ENCODE assay signal across 28 cellular contexts in the genomic region with DNA sequence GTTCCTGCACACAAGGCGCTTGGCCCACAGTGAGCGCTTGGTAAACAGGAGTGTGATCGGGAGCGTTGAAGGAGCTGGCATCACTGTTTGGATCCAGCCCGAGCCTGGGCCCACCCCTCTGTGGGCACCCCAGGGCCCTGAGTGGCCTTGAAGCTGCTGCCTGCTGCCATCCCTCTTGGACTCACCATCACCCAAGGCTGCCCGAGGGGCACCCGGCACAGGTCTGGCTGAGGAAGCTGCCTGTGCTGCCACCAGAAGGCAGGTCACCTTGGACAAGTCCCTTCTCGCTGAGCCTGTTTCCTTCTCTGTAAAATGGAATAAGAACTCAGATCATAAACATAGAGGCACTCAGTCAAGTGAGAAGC. TPM values are rescaled to one million over a fixed set of nuclear protein-coding genes. Genes with fewer than 3 reads are reported as not detected.
DNase-seq lines count a peak whose midpoint lies in the region; ATAC-seq, FAIRE-seq and TF ChIP-seq lines count a peak whose summit lies in the region.
"Had no signal": no experiment of that assay in that cellular context is flagged by ENCODE, and none has a peak within 500 bp of the region (broad histone marks: within the 10 kb centered on the region; RNA-seq: fewer than 3 reads in every experiment).

No MANE protein-coding gene starts in this region.

- H4K20me1 ChIP-seq in K562 (replicated peaks; ENCODE audit: control insufficient read depth, insufficient read depth, low read length): no peaks in the 10 kb centered on the region

- no peak overlapping the region for H3K4me3 Mint-ChIP-seq in MCF 10A (ENCODE audit: unreplicated experiment)
- H3K4me3 Mint-ChIP-seq: activated CD4-positive, alpha-beta T cell treated with anti-CD3 and anti-CD28 coated beads, Interleukin-2, amount 10 ng/mL, durations not matched to agents 24 days and 14 days; activated CD8-positive, alpha-beta memory T cell treated with anti-CD3 and anti-CD28 coated beads, Interleukin-2, amount 10 ng/mL, durations not matched to agents 7 days and 5 days; activated naive CD4-positive, alpha-beta T cell treated with anti-CD3 and anti-CD28 coated beads, Interleukin-2, amount 10 ng/mL, durations not matched to agents 7 days and 5 days; central memory CD8-positive, alpha-beta T cell; stimulated activated effector memory CD8-positive, alpha-beta T cell treated with anti-CD3 and anti-CD28 coated beads, Interleukin-12 subunit alpha, Interleukin-12 subunit beta, amount 100 ng/mL, for 72 hours; T-helper 17 cell had no signal

- WGBS in K562 (ENCODE audit: insufficient coverage, low coverage, missing lambda C conversion rate): 91% methylated on average over 8 of the region's 8 CpGs

- H3K79me2 ChIP-seq in K562 (ENCODE audit: control insufficient read depth, insufficient read depth, low read length): no peaks in the 10 kb centered on the region

- TF ChIP-seq POLR2A in breast epithelium (IDR thresholded peaks at IDR 0.05) (no peak), K562 (conservative IDR thresholded peaks at IDR 0.05) (no peak)

- H3K4me1 Mint-ChIP-seq in MCF 10A (ENCODE audit: insufficient read depth, unreplicated experiment): no peaks in the 10 kb centered on the region
- H3K4me1 Mint-ChIP-seq: activated naive CD4-positive, alpha-beta T cell treated with anti-CD3 and anti-CD28 coated beads, Interleukin-2, amount 10 ng/mL, durations not matched to agents 7 days and 5 days; central memory CD8-positive, alpha-beta T cell; stimulated activated effector memory CD8-positive, alpha-beta T cell treated with anti-CD3 and anti-CD28 coated beads, Interleukin-12 subunit alpha, Interleukin-12 subunit beta, amount 100 ng/mL, for 72 hours; T-helper 17 cell had no signal

- no peak for ATAC-seq in K562
- ATAC-seq: activated CD8-positive, alpha-beta memory T cell treated with anti-CD3 and anti-CD28 coated beads, Interleukin-2, amount 10 ng/mL, durations not matched to agents 7 days and 5 days had no signal

- H3K4me3 ChIP-seq in breast epithelium (no peak overlapping the region), K562 (no peak overlapping the region)
- H3K4me3 ChIP-seq: A549, lower lobe of right lung, SK-N-MC had no signal

- BruUV-seq in MCF 10A (replicated peaks; lab: Mats Ljungman, UMichigan) (no TSS peak), K562 (replicated peaks; lab: Mats Ljungman, UMichigan) (no TSS peak)

- H3K36me3 ChIP-seq in breast epithelium: peaks cover 7% of the 10 kb centered on the region
- peaks cover 62% of the 10 kb centered on the region; the same call in 2 of the 3 replicates for H3K36me3 ChIP-seq in K562 (ENCODE audit: control insufficient read depth, insufficient read depth, low read length)
- H3K36me3 ChIP-seq: BE2C had no signal

- H3K4me2 ChIP-seq in K562 (ENCODE audit: insufficient read depth, low read length): no peak overlapping the region
- H3K4me2 ChIP-seq: A549 had no signal

- H3K27ac ChIP-seq in breast epithelium (peak overlapping the region; percentile 0 to 58), K562 (ENCODE audit: extremely low read depth, low read depth, low read length) (no peak overlapping the region)
- H3K27ac ChIP-seq: lower lobe of right lung, SK-N-MC had no signal

- H3K9me3 ChIP-seq in breast epithelium (no peaks in the 10 kb centered on the region), K562 (replicated peaks; ENCODE audit: control insufficient read depth, insufficient read depth, low read depth, low read length) (no peaks in the 10 kb centered on the region)
- H3K9me3 ChIP-seq: A549, BE2C, lower lobe of right lung had no signal

- POLR2A ChIA-PET in MCF 10A (lab: Yijun Ruan, JAX): interaction anchor here (1.0 to 1.2 kb wide), 2 partner anchors 81 to 230 kb away, joined by 3 to 5 read pairs; no protein-coding TSS in a partner anchor
- POLR2A ChIA-PET in K562 (lab: Yijun Ruan, JAX): interaction anchor here (0.7 to 2.2 kb wide), 3 partner anchors 29 to 90 kb away, joined by 3 to 6 read pairs (median 3); no protein-coding TSS in a partner anchor

- H3K27me3 Mint-ChIP-seq in MCF 10A (ENCODE audit: insufficient read depth, unreplicated experiment): no peaks in the 10 kb centered on the region
- H3K27me3 Mint-ChIP-seq: activated CD4-positive, alpha-beta T cell treated with anti-CD3 and anti-CD28 coated beads, Interleukin-2, amount 10 ng/mL, durations not matched to agents 24 days and 14 days; activated CD8-positive, alpha-beta memory T cell treated with anti-CD3 and anti-CD28 coated beads, Interleukin-2, amount 10 ng/mL, durations not matched to agents 7 days and 5 days; activated naive CD4-positive, alpha-beta T cell treated with anti-CD3 and anti-CD28 coated beads, Interleukin-2, amount 10 ng/mL, durations not matched to agents 7 days and 5 days; central memory CD8-positive, alpha-beta T cell; progenitor cell of endocrine pancreas; T-helper 17 cell had no signal

- no peak for TF ChIP-seq RAD21 in K562 (CRISPR knock-in tag; conservative IDR thresholded peaks at IDR 0.05 in 1 of 2, IDR thresholded peaks at IDR 0.05 in 1 of 2)

- H3K9ac ChIP-seq in K562 (ENCODE audit: insufficient read depth in 1 of 2, low read depth in 2 of 2, low read length in 2 of 2): no peak overlapping the region

- no peaks in the 10 kb centered on the region for H3K9me1 ChIP-seq in K562 (ENCODE audit: control insufficient read depth, insufficient read depth, low read length)

- no peak overlapping the region for H2AFZ ChIP-seq in K562 (ENCODE audit: low read depth, low read length)

- no peak overlapping the region for H3K27ac Mint-ChIP-seq in MCF 10A (ENCODE audit: low read depth, unreplicated experiment)
- H3K27ac Mint-ChIP-seq: activated CD4-positive, alpha-beta T cell treated with anti-CD3 and anti-CD28 coated beads, Interleukin-2, amount 10 ng/mL, durations not matched to agents 24 days and 14 days; activated CD8-positive, alpha-beta memory T cell treated with anti-CD3 and anti-CD28 coated beads, Interleukin-2, amount 10 ng/mL, durations not matched to agents 7 days and 5 days; activated naive CD4-positive, alpha-beta T cell treated with anti-CD3 and anti-CD28 coated beads, Interleukin-2, amount 10 ng/mL, durations not matched to agents 7 days and 5 days; progenitor cell of endocrine pancreas; T-helper 17 cell had no signal

- no peak for DNase-seq in breast epithelium (ENCODE audit: low spot score in 2 of 2)
- DNase-seq in MCF 10A (ENCODE audit: unreplicated experiment): no peak
- no peak for DNase-seq in K562 (ENCODE audit: extremely low read depth in 1 of 4, low spot score in 3 of 4)
- peak; percentile 48 for DNase-seq in posterior vena cava (ENCODE audit: low spot score)
- DNase-seq in activated T-cell treated with anti-CD3 and anti-CD28 coated beads for 4 hours: no peak
- DNase-seq in RCC 7860 (ENCODE audit: low spot score): no peak
- DNase-seq in activated effector memory CD4-positive, alpha-beta T cell treated with Interleukin-2 at 50 U/mL for 16 hours: no peak
- DNase-seq in stimulated activated CD4-positive, alpha-beta T cell treated with anti-CD3 and anti-CD28 coated beads, Interleukin-4, amount 100 ng/mL, for 4 hours: no peak
- DNase-seq: activated CD4-positive, alpha-beta T cell treated with anti-CD3 and anti-CD28 coated beads, Interleukin-2, amount 10 ng/mL, durations not matched to agents 24 days and 14 days; activated CD8-positive, alpha-beta memory T cell treated with anti-CD3 and anti-CD28 coated beads, Interleukin-2, amount 10 ng/mL, durations not matched to agents 7 days and 5 days; activated naive CD4-positive, alpha-beta T cell treated with anti-CD3 and anti-CD28 coated beads, Interleukin-2, amount 10 ng/mL, durations not matched to agents 7 days and 5 days; BE2C; DMS79; GOT3; Karpas-422; lower lobe of right lung; MV-4-11; NCI-H526 treated with DMSO at 0.1 percent for 48 hours; stimulated activated CD4-positive, alpha-beta T cell treated with anti-CD3 and anti-CD28 coated beads, Interleukin-2, amount 100 ng/mL, for 24 hours; T-helper 17 cell had no signal

- FAIRE-seq in K562 (lab: Jason Lieb, UNC) (no peak), RCC 7860 (lab: Jason Lieb, UNC) (no peak)
- FAIRE-seq: A549, GM18507, islet of Langerhans had no signal

- H3K36me3 Mint-ChIP-seq in MCF 10A (ENCODE audit: insufficient read depth, unreplicated experiment): peaks cover 92% of the 10 kb centered on the region

- CTCF ChIA-PET in MCF 10A (lab: Yijun Ruan, JAX) (interaction anchor here (0.6 to 4.5 kb wide), 7 partner anchors 8 to 416 kb away, joined by 3 to 69 read pairs (median 4); no protein-coding TSS in a partner anchor), K562 (lab: Yijun Ruan, JAX; ENCODE audit: low intra/inter-chr PET ratio) (interaction anchor here (2.0 to 4.5 kb wide), 2 partner anchors 82 to 230 kb away, joined by 16 to 50 read pairs; a partner anchor contains a TSS)

- in situ Hi-C loops in K562 (cut with MboI): loop anchor here (5.0 kb wide), 4 partner anchors 82 to 422 kb away; a partner anchor contains a TSS

- H3K27me3 ChIP-seq in breast epithelium (no peaks in the 10 kb centered on the region), K562 (ENCODE audit: control insufficient read depth in 2 of 2, insufficient read depth in 2 of 2, low read length in 2 of 2) (no peaks in the 10 kb centered on the region)
- H3K27me3 ChIP-seq: BE2C had no signal

- intact Hi-C loops in breast epithelium (cut with DNase I; ENCODE audit: low total_unique reads): loop anchor here (5.0 kb wide), 1 partner anchor 82 kb away; no protein-coding TSS in a partner anchor
- intact Hi-C loops in MCF 10A (cut with micrococcal nuclease): loop anchor here (1.0 to 5.0 kb wide), 2 partner anchors 81 to 227 kb away; no protein-coding TSS in a partner anchor
- intact Hi-C loops in K562 (cut with micrococcal nuclease): loop anchor here (1.0 to 10.0 kb wide), 3 partner anchors 81 to 410 kb away; a partner anchor contains a TSS
- intact Hi-C loops in posterior vena cava (cut with DNase I): loop anchor here (5.0 to 10.0 kb wide), 4 partner anchors 62 to 422 kb away; a partner anchor contains a TSS

- TF ChIP-seq CTCF in breast epithelium (IDR thresholded peaks at IDR 0.05) (no peak), MCF 10A (IDR thresholded peaks at IDR 0.05; ENCODE audit: unreplicated experiment) (no peak), K562 (IDR thresholded peaks at IDR 0.05 in 2 of 3, conservative IDR thresholded peaks at IDR 0.05 in 1 of 3; ENCODE audit: insufficient read depth in 2 of 3, low read depth in 1 of 3, low read length in 3 of 3) (no peak)

- H3K4me1 ChIP-seq in breast epithelium (no peaks in the 10 kb centered on the region), K562 (replicated peaks in 1 of 2; ENCODE audit: control insufficient read depth in 2 of 2, insufficient read depth in 2 of 2, low read length in 2 of 2) (peaks cover 20 to 68% of the 10 kb centered on the region in 2 experiments)
- H3K4me1 ChIP-seq: BE2C, lower lobe of right lung had no signal

- TF ChIP-seq EP300 in K562 (IDR thresholded peaks at IDR 0.05; ENCODE audit: low read length): no peak

- no peaks in the 10 kb centered on the region for H3K9me3 Mint-ChIP-seq in MCF 10A (ENCODE audit: unreplicated experiment)
- H3K9me3 Mint-ChIP-seq: activated CD4-positive, alpha-beta T cell treated with anti-CD3 and anti-CD28 coated beads, Interleukin-2, amount 10 ng/mL, durations not matched to agents 24 days and 14 days; activated naive CD4-positive, alpha-beta T cell treated with anti-CD3 and anti-CD28 coated beads, Interleukin-2, amount 10 ng/mL, durations not matched to agents 7 days and 5 days; central memory CD8-positive, alpha-beta T cell; neural crest cell; stimulated activated effector memory CD8-positive, alpha-beta T cell treated with anti-CD3 and anti-CD28 coated beads, Interleukin-12 subunit alpha, Interleukin-12 subunit beta, amount 100 ng/mL, for 72 hours had no signal

RNA-seq across cellular contexts. Expression of a gene that starts 53.6 kb away (rescaled TPM):
- total RNA-seq in breast epithelium (10 to 100 TPM; 11.7 to 21.3 (median 17.9) TPM), MCF 10A (2022) (23.5 and 26.2 TPM in 2 replicates), K562 (2014; rRNA removed) (9.0 and 9.9 TPM in 2 replicates), K562 (2014; rRNA removed; fragmentation: Illumina TruSeq; extraction: Trizol) (3.2 and 4.1 TPM in 2 replicates), K562 (2015; rRNA removed; fragmentation: Illumina TruSeq; extraction: Trizol) (4.6 and 5.5 TPM in 2 replicates), K562 (2021) (16.2 and 16.9 TPM in 2 replicates), posterior vena cava (10 to 100 TPM; 15.6 to 16.9 TPM)
- total RNA-seq in K562 (2011; cell fraction: chromatin; rRNA removed; ENCODE audit: low replicate concordance): 55.1 and 93.1 TPM in 2 replicates
- 44.6 and 44.7 TPM in 2 replicates for total RNA-seq in K562 (2011; cell fraction: nucleolus; rRNA removed)
- total RNA-seq in K562 (2011; cell fraction: nucleoplasm; rRNA removed): 34.8 and 38.2 TPM in 2 replicates
- polyA plus RNA-seq in K562 (2011; rRNA removed) (4.7 and 6.1 TPM in 2 replicates), K562 (2014; fragmentation: Illumina TruSeq; extraction: Trizol) (6.2 and 7.4 TPM in 2 replicates), K562 (2014; fragmentation: Nextera tagmentation; extraction: Ambion mirVana) (under 1 TPM; 0.07 to 0.32 TPM), K562 (2014; rRNA removed) (8.5 and 11.3 TPM in 2 replicates)
- 3.1 and 6.4 TPM in 2 replicates for polyA plus RNA-seq in K562 (2011; cell fraction: cytosol; rRNA removed)
- polyA plus RNA-seq in K562 (2011; cell fraction: nucleus; rRNA removed): 20.1 and 28.5 TPM in 2 replicates
- polyA plus RNA-seq in K562 (2012): 6.8 and 13.7 TPM in 2 replicates
- 8.0 and 9.1 TPM in 2 replicates for polyA minus RNA-seq in K562 (2011; rRNA and poly(A)+ RNA removed)
- 5.1 and 7.0 TPM in 2 replicates for polyA minus RNA-seq in K562 (2011; cell fraction: cytosol; rRNA and poly(A)+ RNA removed)
- 14.7 and 16.1 TPM in 2 replicates for polyA minus RNA-seq in K562 (2011; cell fraction: nucleus; rRNA and poly(A)+ RNA removed)

RNA-seq across cellular contexts. Expression of a gene that starts 53.7 kb away (rescaled TPM):
- total RNA-seq in breast epithelium: 1,000 to 10,000 TPM; 2,790 to 3,232 (median 3,032) TPM
- 3,086 and 3,252 TPM in 2 replicates for total RNA-seq in MCF 10A (2022)
- 400 and 555 TPM in 2 replicates for total RNA-seq in K562 (2011; cell fraction: chromatin; rRNA removed; ENCODE audit: low replicate concordance)
- total RNA-seq in K562 (2011; cell fraction: nucleolus; rRNA removed): 648 and 678 TPM in 2 replicates
- 701 and 1,157 TPM in 2 replicates for total RNA-seq in K562 (2011; cell fraction: nucleoplasm; rRNA removed)
- 1,796 and 1,973 TPM in 2 replicates for total RNA-seq in K562 (2014; rRNA removed)
- 2,499 and 2,531 TPM in 2 replicates for total RNA-seq in K562 (2014; rRNA removed; fragmentation: Illumina TruSeq; extraction: Trizol)
- total RNA-seq in K562 (2015; rRNA removed; fragmentation: Illumina TruSeq; extraction: Trizol): 3,220 and 3,261 TPM in 2 replicates
- total RNA-seq in K562 (2021): 1,614 and 1,743 TPM in 2 replicates
- polyA plus RNA-seq in K562 (2011; rRNA removed): 2,587 and 3,088 TPM in 2 replicates
- 2,689 and 4,292 TPM in 2 replicates for polyA plus RNA-seq in K562 (2011; cell fraction: cytosol; rRNA removed)
- polyA plus RNA-seq in K562 (2011; cell fraction: nucleus; rRNA removed): 951 and 1,340 TPM in 2 replicates
- 1,770 and 3,341 TPM in 2 replicates for polyA plus RNA-seq in K562 (2012)
- polyA plus RNA-seq in K562 (2014; fragmentation: Illumina TruSeq; extraction: Trizol): 4,080 and 4,558 TPM in 2 replicates
- 1,000 to 10,000 TPM; 2,219 to 2,376 TPM for polyA plus RNA-seq in K562 (2014; fragmentation: Nextera tagmentation; extraction: Ambion mirVana)
- polyA plus RNA-seq in K562 (2014; rRNA removed): 2,953 and 3,005 TPM in 2 replicates
- 933 and 1,147 TPM in 2 replicates for polyA minus RNA-seq in K562 (2011; rRNA and poly(A)+ RNA removed)
- polyA minus RNA-seq in K562 (2011; cell fraction: cytosol; rRNA and poly(A)+ RNA removed): 732 and 781 TPM in 2 replicates
- 303 and 594 TPM in 2 replicates for polyA minus RNA-seq in K562 (2011; cell fraction: nucleus; rRNA and poly(A)+ RNA removed)
- 1,000 to 10,000 TPM in 1 of 2 donors, 100 to 1,000 TPM in 1; 993 to 1,044 TPM for total RNA-seq in posterior vena cava
